Comparison of ENCODE assay signal across 12 cellular contexts in the genomic region with DNA sequence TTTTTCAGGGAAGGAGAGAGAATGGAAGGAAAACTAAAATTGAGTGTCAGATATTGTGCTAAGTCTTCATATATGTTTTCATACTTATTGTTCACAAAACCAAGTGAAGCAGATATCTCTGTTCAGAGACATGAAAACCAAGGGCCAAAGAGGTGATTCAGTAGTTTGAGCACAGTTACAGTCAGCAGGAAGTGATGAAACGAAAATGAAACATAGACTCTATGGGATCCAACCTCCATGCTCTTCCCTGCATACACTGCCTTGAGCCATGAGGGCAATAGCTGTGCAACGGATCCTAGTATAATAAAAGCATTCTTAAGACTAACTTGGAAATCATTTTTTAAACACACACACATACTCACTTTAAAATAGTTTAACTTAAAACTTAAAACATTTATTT. TPM values are rescaled to one million over a fixed set of nuclear protein-coding genes. Genes with fewer than 3 reads are reported as not detected.
DNase-seq lines count a peak whose midpoint lies in the region; ATAC-seq and TF ChIP-seq lines count a peak whose summit lies in the region.
"Had no signal": no experiment of that assay in that cellular context is flagged by ENCODE, and none has a peak within 500 bp of the region (broad histone marks: within the 10 kb centered on the region; RNA-seq: fewer than 3 reads in every experiment).

No MANE protein-coding gene starts in this region.

- H3K27me3 ChIP-seq in suprapubic skin = no peaks in the 10 kb centered on the region
- H3K27me3 ChIP-seq: tibial artery had no signal

- H3K36me3 ChIP-seq in suprapubic skin = no peaks in the 10 kb centered on the region
- H3K36me3 ChIP-seq: tibial artery had no signal

- no peaks in the 10 kb centered on the region for H3K9me3 ChIP-seq in suprapubic skin
- H3K9me3 ChIP-seq: tibial artery had no signal

- ATAC-seq in GM18868 (IDR thresholded peaks at IDR 0.05; ENCODE audit: unreplicated experiment) (peak; percentile 53), GM18505 (IDR thresholded peaks at IDR 0.05; ENCODE audit: unreplicated experiment) (no peak)

- TF ChIP-seq POLR2A in suprapubic skin (IDR thresholded peaks at IDR 0.05) (no peak), GM18505 (IDR thresholded peaks at IDR 0.05; ENCODE audit: borderline replicate concordance, extremely low read depth, insufficient read depth, insufficient read length) (no peak)

- H3K27ac ChIP-seq in suprapubic skin = no peak overlapping the region
- H3K27ac ChIP-seq: tibial artery had no signal

- DNase-seq in A172 (ENCODE audit: low spot score) = peak; percentile 10
- peak; percentile 14 for DNase-seq in RPMI8226
- peak; percentile 4 for DNase-seq in fibroblast of gingiva (ENCODE audit: low read depth)
- DNase-seq in stimulated activated CD4-positive, alpha-beta T cell treated with anti-CD3 and anti-CD28 coated beads, Interleukin-1b, Interleukin-23, amount 100 ng/mL, for 48 hours = no peak
- DNase-seq in suprapubic skin (ENCODE audit: low spot score in 2 of 2) = no peak
- no peak for DNase-seq in SKM-1 treated with dmso at 0.1 percent for 144 hours (lab: John Stamatoyannopoulos, UW; ENCODE audit: unreplicated experiment)
- DNase-seq: activated CD4-positive, alpha-beta T cell treated with anti-CD3 and anti-CD28 coated beads for 1 hour; cortex of kidney; NCI-H2171 treated with DMSO at 0.1 percent for 48 hours; tibial artery had no signal

- no peak for TF ChIP-seq CTCF in suprapubic skin (IDR thresholded peaks at IDR 0.05)

- no peak for TF ChIP-seq EP300 in suprapubic skin (IDR thresholded peaks at IDR 0.05)

- WGBS in suprapubic skin = 53% methylated on average over 2 of the region's 2 CpGs

- no peaks in the 10 kb centered on the region for H3K4me1 ChIP-seq in suprapubic skin
- H3K4me1 ChIP-seq: tibial artery had no signal

- H3K4me3 ChIP-seq in suprapubic skin = no peak overlapping the region
- H3K4me3 ChIP-seq: tibial artery had no signal

RNA-seq across cellular contexts. Expression of a gene that starts 28.0 kb away (rescaled TPM):
- total RNA-seq in A172 (2014; rRNA removed; shearing (Covaris generic)) = 0.17 TPM in 1 of 2 replicates, not detected in the other
- total RNA-seq in suprapubic skin = 1 to 10 TPM in 2 of 4 donors, under 1 TPM in 1, not detected in 1; 0.38 to 1.4 (median 1.1) TPM

Comparison
In these comparisons a context has a peak if more than half of its experiments do, and no peak if none do; other contexts are left out.
1. DNase-seq: peak in A172 (single experiment), RPMI8226 (single experiment) and fibroblast of gingiva (single experiment); none in stimulated activated CD4-positive, alpha-beta T cell treated with anti-CD3 and anti-CD28 coated beads, Interleukin-1b, Interleukin-23, amount 100 ng/mL, for 48 hours (single experiment), suprapubic skin (0 of 2) and SKM-1 treated with dmso at 0.1 percent for 144 hours (single experiment).